29 cellular contexts compared by ENCODE assay signal in the genomic region with DNA sequence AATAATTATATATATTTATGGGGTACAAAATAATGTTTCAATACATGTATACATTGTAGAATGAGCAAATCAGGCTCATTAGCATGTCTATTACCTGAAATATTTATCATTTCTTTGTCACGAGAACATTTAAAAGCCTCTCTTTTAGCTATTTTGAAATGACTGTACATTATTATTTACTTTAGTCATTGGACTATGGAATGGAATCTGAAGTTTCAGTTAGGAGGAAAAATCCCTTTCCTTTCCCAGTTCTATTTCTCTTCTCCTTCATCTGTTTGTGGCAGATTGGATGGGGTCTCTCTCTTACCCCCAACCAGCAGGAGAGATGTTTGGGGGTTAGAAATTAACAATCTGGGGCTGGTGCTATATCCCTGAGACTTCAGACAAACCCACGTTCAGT.
"Had no signal": no experiment of that assay in that cellular context is flagged by ENCODE, and none has a peak within 500 bp of the region (broad histone marks: within the 10 kb centered on the region; RNA-seq: fewer than 3 reads in every experiment).

No MANE protein-coding gene starts in this region.

- DNase-seq: stimulated activated CD4-positive, alpha-beta T cell treated with anti-CD3 and anti-CD28 coated beads, Interleukin-2, amount 100 ng/mL, for 48 hours; stimulated activated CD4-positive, alpha-beta T cell treated with anti-CD3 and anti-CD28 coated beads, Interleukin-4, amount 100 ng/mL, for 1 hour; stimulated activated CD4-positive, alpha-beta T cell treated with anti-CD3 and anti-CD28 coated beads, Interleukin-4, amount 100 ng/mL, for 24 hours; stimulated activated CD4-positive, alpha-beta T cell treated with anti-CD3 and anti-CD28 coated beads, Interleukin-4, amount 100 ng/mL, for 4 hours; stimulated activated CD8-positive, alpha-beta memory T cell treated with anti-CD3 and anti-CD28 coated beads, Interleukin-4, amount 100 ng/mL, for 48 hours; stimulated activated naive B cell treated with anti-CD40 and anti-IgM and Interleukin-4, amounts not matched to agents 10 μg/mL and 1 μg/mL and 100 μg/mL, for 72 hours; stimulated activated naive CD4-positive, alpha-beta T cell; stimulated activated naive CD4-positive, alpha-beta T cell treated with Interleukin-2 at 50 U/mL for 16 hours; stimulated activated naive CD8-positive, alpha-beta T cell treated with anti-CD3 and anti-CD28 coated beads, Interleukin-15, amount 100 ng/mL, for 72 hours; stimulated activated naive CD8-positive, alpha-beta T cell treated with anti-CD3 and anti-CD28 coated beads, Interleukin-15, Interleukin-2, amounts not matched to agents 100 U/mL and 50 U/mL, for 24 hours; stomach; substantia nigra; testis; thyroid gland; tibial artery; transverse colon; trophoblast cell; upper lobe of left lung; upper lobe of right lung; uterus had no signal

- FAIRE-seq: urothelium cell line had no signal

- H3K27me3 Mint-ChIP-seq: stimulated activated memory B cell treated with anti-CD40 and anti-IgM and Interleukin-4, amounts not matched to agents 10 μg/mL and 1 μg/mL and 100 μg/mL, for 72 hours; type B pancreatic cell had no signal

- H3K4me1 Mint-ChIP-seq: stimulated activated effector memory CD8-positive, alpha-beta T cell treated with anti-CD3 and anti-CD28 coated beads, Interleukin-12 subunit alpha, Interleukin-12 subunit beta, amount 100 ng/mL, for 72 hours; stimulated activated memory B cell treated with anti-CD40 and anti-IgM and Interleukin-4, amounts not matched to agents 10 μg/mL and 1 μg/mL and 100 μg/mL, for 72 hours; stimulated activated naive B cell treated with anti-CD40 and anti-IgM and Interleukin-4, amounts not matched to agents 10 μg/mL and 1 μg/mL and 100 μg/mL, for 72 hours; stimulated activated naive CD8-positive, alpha-beta T cell treated with anti-CD3 and anti-CD28 coated beads, Interleukin-15, amount 100 ng/mL, for 72 hours had no signal

- H3K9me3 Mint-ChIP-seq: stimulated activated memory B cell treated with anti-CD40 and anti-IgM and Interleukin-4, amounts not matched to agents 10 μg/mL and 1 μg/mL and 100 μg/mL, for 72 hours; stimulated activated naive B cell treated with anti-CD40 and anti-IgM and Interleukin-4, amounts not matched to agents 10 μg/mL and 1 μg/mL and 100 μg/mL, for 72 hours; stimulated activated naive CD8-positive, alpha-beta T cell treated with anti-CD3 and anti-CD28 coated beads, Interleukin-15, amount 100 ng/mL, for 72 hours; stimulated activated naive CD8-positive, alpha-beta T cell treated with anti-CD3 and anti-CD28 coated beads, Interleukin-15, Interleukin-2, amounts not matched to agents 100 ng/mL and 50 ng/mL, for 24 hours; type B pancreatic cell had no signal

- H3K4me1 ChIP-seq: stomach, suprapubic skin, testis, thyroid gland, tibial artery, tibial nerve, transverse colon, upper lobe of left lung, upper lobe of right lung, uterus, vagina had no signal

- H3K27ac ChIP-seq: stomach, suprapubic skin, testis, thoracic aorta, thyroid gland, tibial artery, tibial nerve, transverse colon, upper lobe of left lung, upper lobe of right lung, uterus, vagina had no signal

- ATAC-seq: stimulated activated memory B cell treated with anti-CD40 and anti-IgM and Interleukin-4, amounts not matched to agents 10 μg/mL and 1 μg/mL and 100 μg/mL, for 72 hours; stimulated activated naive B cell treated with anti-CD40 and anti-IgM and Interleukin-4, amounts not matched to agents 10 μg/mL and 1 μg/mL and 100 μg/mL, for 72 hours; stimulated activated naive CD8-positive, alpha-beta T cell treated with anti-CD3 and anti-CD28 coated beads, Interleukin-15, amount 100 ng/mL, for 72 hours; stimulated activated naive CD8-positive, alpha-beta T cell treated with anti-CD3 and anti-CD28 coated beads, Interleukin-15, Interleukin-2, amounts not matched to agents 100 U/mL and 50 U/mL, for 24 hours; upper lobe of right lung had no signal

- H3K36me3 Mint-ChIP-seq: stimulated activated effector memory CD8-positive, alpha-beta T cell treated with anti-CD3 and anti-CD28 coated beads, Interleukin-12 subunit alpha, Interleukin-12 subunit beta, amount 100 ng/mL, for 72 hours; stimulated activated memory B cell treated with anti-CD40 and anti-IgM and Interleukin-4, amounts not matched to agents 10 μg/mL and 1 μg/mL and 100 μg/mL, for 72 hours; stimulated activated naive B cell treated with anti-CD40 and anti-IgM and Interleukin-4, amounts not matched to agents 10 μg/mL and 1 μg/mL and 100 μg/mL, for 72 hours; type B pancreatic cell had no signal

- H3K27ac Mint-ChIP-seq: stimulated activated effector memory CD8-positive, alpha-beta T cell treated with anti-CD3 and anti-CD28 coated beads, Interleukin-12 subunit alpha, Interleukin-12 subunit beta, amount 100 ng/mL, for 72 hours; stimulated activated memory B cell treated with anti-CD40 and anti-IgM and Interleukin-4, amounts not matched to agents 10 μg/mL and 1 μg/mL and 100 μg/mL, for 72 hours; stimulated activated naive B cell treated with anti-CD40 and anti-IgM and Interleukin-4, amounts not matched to agents 10 μg/mL and 1 μg/mL and 100 μg/mL, for 72 hours; stimulated activated naive CD8-positive, alpha-beta T cell treated with anti-CD3 and anti-CD28 coated beads, Interleukin-15, amount 100 ng/mL, for 72 hours; stimulated activated naive CD8-positive, alpha-beta T cell treated with anti-CD3 and anti-CD28 coated beads, Interleukin-15, Interleukin-2, amounts not matched to agents 100 ng/mL and 50 ng/mL, for 24 hours; type B pancreatic cell had no signal

- H3K9me3 ChIP-seq: stomach, suprapubic skin, testis, thoracic aorta, thyroid gland, tibial artery, tibial nerve, transverse colon, upper lobe of left lung, upper lobe of right lung, uterus, vagina had no signal

- H3K36me3 ChIP-seq: stomach, suprapubic skin, thoracic aorta, thyroid gland, tibial artery, tibial nerve, transverse colon, upper lobe of left lung, upper lobe of right lung, uterus, vagina had no signal

- H3K4me3 Mint-ChIP-seq: stimulated activated effector memory CD8-positive, alpha-beta T cell treated with anti-CD3 and anti-CD28 coated beads, Interleukin-12 subunit alpha, Interleukin-12 subunit beta, amount 100 ng/mL, for 72 hours; stimulated activated memory B cell treated with anti-CD40 and anti-IgM and Interleukin-4, amounts not matched to agents 10 μg/mL and 1 μg/mL and 100 μg/mL, for 72 hours; stimulated activated naive B cell treated with anti-CD40 and anti-IgM and Interleukin-4, amounts not matched to agents 10 μg/mL and 1 μg/mL and 100 μg/mL, for 72 hours; stimulated activated naive CD8-positive, alpha-beta T cell treated with anti-CD3 and anti-CD28 coated beads, Interleukin-15, amount 100 ng/mL, for 72 hours; stimulated activated naive CD8-positive, alpha-beta T cell treated with anti-CD3 and anti-CD28 coated beads, Interleukin-15, Interleukin-2, amounts not matched to agents 100 ng/mL and 50 ng/mL, for 24 hours; type B pancreatic cell had no signal

- H3K27me3 ChIP-seq: stomach, suprapubic skin, testis, thyroid gland, tibial artery, tibial nerve, transverse colon, upper lobe of left lung, upper lobe of right lung, uterus, vagina had no signal

- H3K4me3 ChIP-seq: stomach, suprapubic skin, testis, thoracic aorta, thyroid gland, tibial artery, tibial nerve, transverse colon, upper lobe of left lung, upper lobe of right lung, uterus, vagina had no signal
